ENCODE assay signal across 8 cellular contexts in genomic region chr1:121118480-121118824, GRCh38.
DNase-seq lines count a peak whose midpoint lies in the region; ATAC-seq and TF ChIP-seq lines count a peak whose summit lies in the region.
"Not testable (repeated sequence)": the region's sequence is repeated elsewhere in the genome, so short reads cannot be mapped to it uniquely, and the experiment has no call there.

No MANE protein-coding gene starts in this region.

- H3K4me2 ChIP-seq in SK-N-SH = peak overlapping the region; percentile 78

- not testable (repeated sequence) for TF ChIP-seq EP300 in SK-N-SH (IDR thresholded peaks at IDR 0.05; ENCODE audit: borderline replicate concordance in 1 of 2, low read depth in 1 of 2, low read length in 1 of 2); sigmoid colon (IDR thresholded peaks at IDR 0.05); upper lobe of left lung (IDR thresholded peaks at IDR 0.05)

- H3K4me1 Mint-ChIP-seq in activated naive CD8-positive, alpha-beta T cell treated with anti-CD3 and anti-CD28 coated beads, Interleukin-2, amount 50 U/mL, for 24 hours; effector memory CD8-positive, alpha-beta T cell (ENCODE audit: low read depth in 2 of 2): not testable (repeated sequence)

- H3K4me3 ChIP-seq in SK-N-SH (ENCODE audit: low read depth in 2 of 2, low read length in 1 of 2) (peak overlapping the region; percentile 50 to 52), heart left ventricle (peak overlapping the region; percentile 23 to 65 (median 52)), sigmoid colon (peak overlapping the region in 3 of 4 donors; percentile 35 to 51 (median 44)), upper lobe of left lung (peak overlapping the region in 3 of 4 donors; percentile 35 to 45 (median 41))

- not testable (repeated sequence) for TF ChIP-seq RAD21 in SK-N-SH (IDR thresholded peaks at IDR 0.05; ENCODE audit: low read length)

- not testable (repeated sequence) for H2AFZ ChIP-seq in SK-N-SH (ENCODE audit: low read depth)

- H3K9me3 ChIP-seq in SK-N-SH, heart left ventricle, sigmoid colon, upper lobe of left lung: not testable (repeated sequence)

- TF ChIP-seq POLR2A in heart left ventricle (IDR thresholded peaks at IDR 0.05); sigmoid colon (IDR thresholded peaks at IDR 0.05); upper lobe of left lung (IDR thresholded peaks at IDR 0.05): not testable (repeated sequence)

- not testable (repeated sequence) for H3K36me3 Mint-ChIP-seq in activated naive CD8-positive, alpha-beta T cell treated with anti-CD3 and anti-CD28 coated beads, Interleukin-2, amount 50 U/mL, for 24 hours (ENCODE audit: low read depth); effector memory CD8-positive, alpha-beta T cell (ENCODE audit: insufficient read depth)

- H3K9ac ChIP-seq in SK-N-SH = peak overlapping the region; percentile 65; the same call in 1 of the 2 replicates

- not testable (repeated sequence) for H3K27me3 ChIP-seq in SK-N-SH (ENCODE audit: insufficient read depth); heart left ventricle; sigmoid colon; upper lobe of left lung

- not testable (repeated sequence) for H3K9me3 Mint-ChIP-seq in activated naive CD8-positive, alpha-beta T cell treated with anti-CD3 and anti-CD28 coated beads, Interleukin-2, amount 50 U/mL, for 24 hours; effector memory CD8-positive, alpha-beta T cell

- DNase-seq in EL (peak; percentile 41), lung microvascular endothelial cell (ENCODE audit: low read depth in 2 of 2) (peak; percentile 3 to 7)
- not testable (repeated sequence) for DNase-seq in SK-N-SH; activated naive CD8-positive, alpha-beta T cell treated with anti-CD3 and anti-CD28 coated beads, Interleukin-2, amount 50 U/mL, for 24 hours; effector memory CD8-positive, alpha-beta T cell; heart left ventricle; sigmoid colon; upper lobe of left lung

- H3K79me2 ChIP-seq in SK-N-SH (ENCODE audit: insufficient read depth) = not testable (repeated sequence)

- H3F3A ChIP-seq in SK-N-SH (replicated peaks; ENCODE audit: insufficient read depth) = not testable (repeated sequence)

- not testable (repeated sequence) for H4K20me1 ChIP-seq in SK-N-SH (ENCODE audit: insufficient read depth)

- not testable (repeated sequence) for H3K36me3 ChIP-seq in SK-N-SH (replicated peaks in 1 of 2; ENCODE audit: control insufficient read depth in 1 of 2, insufficient read depth in 2 of 2, low read length in 1 of 2); heart left ventricle; sigmoid colon; upper lobe of left lung

- not testable (repeated sequence) for H3K27ac Mint-ChIP-seq in activated naive CD8-positive, alpha-beta T cell treated with anti-CD3 and anti-CD28 coated beads, Interleukin-2, amount 50 U/mL, for 24 hours; effector memory CD8-positive, alpha-beta T cell

- peak overlapping the region; percentile 41 to 60 for H3K27ac ChIP-seq in SK-N-SH (ENCODE audit: low read depth in 2 of 2, low read length in 1 of 2)
- H3K27ac ChIP-seq in heart left ventricle = peak overlapping the region in 10 of 12 donors; percentile 34 to 75 (median 56)
- H3K27ac ChIP-seq in sigmoid colon = peak overlapping the region; percentile 75 to 82 (median 79)
- peak overlapping the region in 1 of 4 donors; percentile 57 for H3K27ac ChIP-seq in upper lobe of left lung

- POLR2A ChIA-PET in SK-N-SH (lab: Yijun Ruan, JAX) = not testable (repeated sequence)

- H3K9me2 ChIP-seq in SK-N-SH = not testable (repeated sequence)

- TF ChIP-seq CTCF in SK-N-SH (IDR thresholded peaks at IDR 0.05); heart left ventricle (IDR thresholded peaks at IDR 0.05); sigmoid colon (IDR thresholded peaks at IDR 0.05); upper lobe of left lung (IDR thresholded peaks at IDR 0.05): not testable (repeated sequence)

- H3K4me1 ChIP-seq in SK-N-SH (ENCODE audit: control insufficient read depth in 1 of 2, insufficient read depth in 2 of 2, low read depth in 1 of 2, low read length in 1 of 2); heart left ventricle; sigmoid colon; upper lobe of left lung: not testable (repeated sequence)

- H3K4me3 Mint-ChIP-seq in activated naive CD8-positive, alpha-beta T cell treated with anti-CD3 and anti-CD28 coated beads, Interleukin-2, amount 50 U/mL, for 24 hours = not testable (repeated sequence)
- peak overlapping the region in 1 of 2 donors; percentile 70 for H3K4me3 Mint-ChIP-seq in effector memory CD8-positive, alpha-beta T cell

- 0% methylated on average over 2 of the region's 20 CpGs for WGBS in SK-N-SH (ENCODE audit: low lambda C conversion rate)
- 0 to 12% (median 2%) methylated on average over 3 to 17 of the region's 20 CpGs for WGBS in heart left ventricle, 4 donors
- WGBS in sigmoid colon, 2 donors = 12 to 19% methylated on average over 17 of the region's 20 CpGs
- no CpG with 5 or more reads among the region's 20 CpGs for WGBS in upper lobe of left lung, 2 donors

- H3K27me3 Mint-ChIP-seq in activated naive CD8-positive, alpha-beta T cell treated with anti-CD3 and anti-CD28 coated beads, Interleukin-2, amount 50 U/mL, for 24 hours; effector memory CD8-positive, alpha-beta T cell: not testable (repeated sequence)

- intact Hi-C loops in heart left ventricle (cut with DNase I); sigmoid colon (cut with DNase I): not testable (repeated sequence)

- CTCF ChIA-PET in SK-N-SH (lab: Yijun Ruan, JAX) = not testable (repeated sequence)

- ATAC-seq in activated naive CD8-positive, alpha-beta T cell treated with anti-CD3 and anti-CD28 coated beads, Interleukin-2, amount 50 U/mL, for 24 hours = peak; percentile 34
- ATAC-seq in effector memory CD8-positive, alpha-beta T cell (replicated peaks) = peak; percentile 39
- ATAC-seq in heart left ventricle = peak in 3 of 4 donors; percentile 40 to 58 (median 44)
- ATAC-seq in upper lobe of left lung (ENCODE audit: low FRiP score in 2 of 2) = peak in 1 of 2 donors; percentile 61

TF ChIP-seq in SK-N-SH, 30 proteins besides CTCF, POLR2A, EP300 and RAD21:
- 0 out of 2 replicates have a peak, but pooled peaks have one; percentile 20 for TF ChIP-seq POLR2AphosphoS5 (IDR thresholded peaks at IDR 0.05; ENCODE audit: low read depth, low read length)
